ENCODE assay signal across 12 cellular contexts in the genomic region with DNA sequence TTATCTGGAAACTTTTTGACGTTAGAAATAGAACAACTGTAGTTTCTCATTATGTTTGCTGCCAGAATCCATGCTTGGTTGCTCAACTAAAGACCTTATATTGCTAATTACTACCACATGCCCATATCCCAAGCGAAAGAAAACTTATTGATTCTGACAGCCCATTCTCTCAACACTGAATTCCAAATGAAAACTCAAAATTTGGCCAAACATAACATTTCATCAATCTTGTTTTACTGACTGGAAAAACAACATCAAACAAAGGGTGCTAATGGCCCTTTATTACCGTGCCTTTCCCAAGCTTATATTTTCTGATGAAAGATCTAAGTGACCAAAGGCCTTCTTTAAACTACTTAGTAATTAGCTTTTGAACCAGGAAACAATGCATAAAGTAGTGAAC.
A peak's percentile ranks its signal among the peaks of the same experiment; 100 is the strongest.
DNase-seq lines count a peak whose midpoint lies in the region; ATAC-seq and TF ChIP-seq lines count a peak whose summit lies in the region.
"Had no signal": no experiment of that assay in that cellular context is flagged by ENCODE, and none has a peak within 500 bp of the region (broad histone marks: within the 10 kb centered on the region; RNA-seq: fewer than 3 reads in every experiment).

No MANE protein-coding gene starts in this region.

- 64 to 87% (median 81%) methylated on average over 3 of the region's 3 CpGs for WGBS in spleen, 5 donors

- peaks cover 6% of the 10 kb centered on the region for H3K27me3 Mint-ChIP-seq in nephron (ENCODE audit: low read depth)
- H3K27me3 Mint-ChIP-seq: stimulated activated memory B cell treated with anti-CD40 and anti-IgM and Interleukin-4, amounts not matched to agents 10 μg/mL and 1 μg/mL and 100 μg/mL, for 72 hours had no signal

- no peak for TF ChIP-seq CTCF in Loucy (conservative IDR thresholded peaks at IDR 0.05; ENCODE audit: low read length)
- TF ChIP-seq CTCF in fibroblast of lung (conservative IDR thresholded peaks at IDR 0.05 in 1 of 2, IDR thresholded peaks at IDR 0.05 in 1 of 2; ENCODE audit: low read depth in 1 of 2, low read length in 2 of 2): no peak
- TF ChIP-seq CTCF in nephron (IDR thresholded peaks at IDR 0.05; ENCODE audit: unreplicated experiment in 3 of 3): no peak
- TF ChIP-seq CTCF in spleen (IDR thresholded peaks at IDR 0.05 in 8 of 11, conservative IDR thresholded peaks at IDR 0.05 in 3 of 11): no peak

- H3K36me3 ChIP-seq in Loucy (ENCODE audit: insufficient read depth, low read length): no peaks in the 10 kb centered on the region
- no peaks in the 10 kb centered on the region for H3K36me3 ChIP-seq in fibroblast of lung (ENCODE audit: control insufficient read depth, insufficient read depth, low read length)
- H3K36me3 ChIP-seq in spleen: no peaks in the 10 kb centered on the region

- no peak for ATAC-seq in HG03520 (IDR thresholded peaks at IDR 0.05; ENCODE audit: unreplicated experiment)
- ATAC-seq in GM21447 (IDR thresholded peaks at IDR 0.05; ENCODE audit: unreplicated experiment): no peak
- no peak for ATAC-seq in HG03095 (IDR thresholded peaks at IDR 0.05; ENCODE audit: unreplicated experiment)
- ATAC-seq: stimulated activated memory B cell treated with anti-CD40 and anti-IgM and Interleukin-4, amounts not matched to agents 10 μg/mL and 1 μg/mL and 100 μg/mL, for 72 hours had no signal

- no peaks in the 10 kb centered on the region for H3F3A ChIP-seq in Loucy (ENCODE audit: low read depth)

- no peak overlapping the region for H3K4me3 ChIP-seq in Loucy (ENCODE audit: low read length, poor library complexity, severe bottlenecking)
- no peak overlapping the region for H3K4me3 ChIP-seq in fibroblast of lung (replicated peaks in 1 of 4; ENCODE audit: control extremely low read depth in 1 of 4, insufficient read depth in 1 of 4, low read depth in 3 of 4, low read length in 4 of 4)
- no peak overlapping the region for H3K4me3 ChIP-seq in spleen

- TF ChIP-seq POLR2A in spleen (IDR thresholded peaks at IDR 0.05): no peak

- H3K79me2 ChIP-seq in Loucy (ENCODE audit: insufficient read depth, low read length) (no peaks in the 10 kb centered on the region), fibroblast of lung (ENCODE audit: control insufficient read depth, insufficient read depth, low read length) (no peaks in the 10 kb centered on the region)

- H3K4me1 Mint-ChIP-seq in nephron: peaks cover 26% of the 10 kb centered on the region
- H3K4me1 Mint-ChIP-seq: stimulated activated memory B cell treated with anti-CD40 and anti-IgM and Interleukin-4, amounts not matched to agents 10 μg/mL and 1 μg/mL and 100 μg/mL, for 72 hours had no signal

- peak overlapping the region; percentile 19 for H3K4me2 ChIP-seq in Loucy (ENCODE audit: low read depth, low read length, poor library complexity, severe bottlenecking)
- H3K4me2 ChIP-seq in fibroblast of lung (ENCODE audit: extremely low read depth, insufficient read depth, low read length): no peak overlapping the region

- H3K9me3 Mint-ChIP-seq in nephron: peaks cover 3% of the 10 kb centered on the region
- H3K9me3 Mint-ChIP-seq: stimulated activated memory B cell treated with anti-CD40 and anti-IgM and Interleukin-4, amounts not matched to agents 10 μg/mL and 1 μg/mL and 100 μg/mL, for 72 hours had no signal

- peak; percentile 52 for DNase-seq in AG08395 (ENCODE audit: low spot score)
- DNase-seq in fibroblast of lung (ENCODE audit: low read depth in 2 of 2): peak; percentile 76 to 90
- no peak for DNase-seq in spleen
- DNase-seq: anterior cingulate cortex, glutamatergic neuron, NCI-H2029 treated with DMSO at 0.1 percent for 48 hours had no signal

- H3K4me1 ChIP-seq in Loucy (ENCODE audit: insufficient read depth, low read length, poor library complexity, severe bottlenecking) (peaks cover 42% of the 10 kb centered on the region), fibroblast of lung (ENCODE audit: control insufficient read depth, extremely low read depth, insufficient read depth, low read length) (peaks cover 27% of the 10 kb centered on the region), spleen (peaks cover 0 to 6% (median 1%) of the 10 kb centered on the region in 6 donors)

- H3K9me2 ChIP-seq in Loucy (replicated peaks; ENCODE audit: low read depth, low read length): no peaks in the 10 kb centered on the region

- no peaks in the 10 kb centered on the region for H3K9me3 ChIP-seq in Loucy (ENCODE audit: insufficient read depth, low read depth, low read length)
- H3K9me3 ChIP-seq in fibroblast of lung (ENCODE audit: control insufficient read depth, insufficient read depth, low read depth, low read length): no peaks in the 10 kb centered on the region
- no peaks in the 10 kb centered on the region for H3K9me3 ChIP-seq in spleen

- H2AFZ ChIP-seq in Loucy (ENCODE audit: low read length): peak overlapping the region; percentile 58
- H2AFZ ChIP-seq in fibroblast of lung (ENCODE audit: low read length): no peak overlapping the region

- peak overlapping the region in 1 of 3 experiments; percentile 6 for H3K4me3 Mint-ChIP-seq in nephron
- H3K4me3 Mint-ChIP-seq: stimulated activated memory B cell treated with anti-CD40 and anti-IgM and Interleukin-4, amounts not matched to agents 10 μg/mL and 1 μg/mL and 100 μg/mL, for 72 hours had no signal

- peak overlapping the region; percentile 86 to 92 (median 87) for H3K27ac Mint-ChIP-seq in nephron
- H3K27ac Mint-ChIP-seq: stimulated activated memory B cell treated with anti-CD40 and anti-IgM and Interleukin-4, amounts not matched to agents 10 μg/mL and 1 μg/mL and 100 μg/mL, for 72 hours had no signal

- peak overlapping the region; percentile 83 for H3K27ac ChIP-seq in fibroblast of lung (ENCODE audit: insufficient read depth, low read length)
- no peak overlapping the region for H3K27ac ChIP-seq in spleen

- H3K27me3 ChIP-seq in Loucy (ENCODE audit: insufficient read depth, low read length, poor library complexity, severe bottlenecking): no peaks in the 10 kb centered on the region
- no peaks in the 10 kb centered on the region for H3K27me3 ChIP-seq in fibroblast of lung (ENCODE audit: control insufficient read depth, insufficient read depth, low read length)
- no peaks in the 10 kb centered on the region for H3K27me3 ChIP-seq in spleen (replicated peaks in 1 of 7)

- no peaks in the 10 kb centered on the region for H4K20me1 ChIP-seq in Loucy (ENCODE audit: insufficient read depth, low read length, poor library complexity, severe bottlenecking)
- H4K20me1 ChIP-seq in fibroblast of lung (ENCODE audit: control insufficient read depth, extremely low read depth, insufficient read depth, low read length): no peaks in the 10 kb centered on the region

- intact Hi-C loops in spleen (cut with DNase I; ENCODE audit: low total_unique reads): no loop called here

- H3K36me3 Mint-ChIP-seq in nephron (ENCODE audit: low read depth): no peaks in the 10 kb centered on the region
- H3K36me3 Mint-ChIP-seq: stimulated activated memory B cell treated with anti-CD40 and anti-IgM and Interleukin-4, amounts not matched to agents 10 μg/mL and 1 μg/mL and 100 μg/mL, for 72 hours had no signal

- H3K9ac ChIP-seq in Loucy (ENCODE audit: low read depth, low read length, poor library complexity, severe bottlenecking) (no peak overlapping the region), fibroblast of lung (ENCODE audit: insufficient read depth, low read length) (no peak overlapping the region)
